In genomic region chr3:187256217-187256616, GRCh38 we compare ENCODE assay signal across 1 cellular context.
TF ChIP-seq lines count a peak whose summit lies in the region.

No MANE protein-coding gene starts in this region.

TF ChIP-seq in HepG2, 621 proteins besides CTCF, POLR2A, EP300 and RAD21:
- TF ChIP-seq IRF9 (CRISPR knock-in tag; IDR thresholded peaks at IDR 0.05; ENCODE audit: borderline replicate concordance) (no peak), PLRG1 (conservative IDR thresholded peaks at IDR 0.05) (no peak), CENPX (CRISPR knock-in tag; IDR thresholded peaks at IDR 0.05) (no peak), NCOA2 (CRISPR knock-in tag; IDR thresholded peaks at IDR 0.05) (no peak), FOXO4 (CRISPR knock-in tag; conservative IDR thresholded peaks at IDR 0.05) (no peak), SMAD9 (CRISPR knock-in tag; IDR thresholded peaks at IDR 0.05) (no peak), ZNF180 (CRISPR knock-in tag; IDR thresholded peaks at IDR 0.05; ENCODE audit: borderline replicate concordance, low read depth) (no peak), ZNF674 (CRISPR knock-in tag; IDR thresholded peaks at IDR 0.05; ENCODE audit: low read depth) (no peak), ZNF350 (CRISPR knock-in tag; IDR thresholded peaks at IDR 0.05; ENCODE audit: borderline replicate concordance, low read depth) (no peak), JDP2 (CRISPR knock-in tag; IDR thresholded peaks at IDR 0.05; ENCODE audit: borderline replicate concordance) (no peak), ZNF207 (IDR thresholded peaks at IDR 0.05; ENCODE audit: borderline replicate concordance) (no peak), TCF12 (IDR thresholded peaks at IDR 0.05) (no peak), TCF12 (CRISPR knock-in tag; IDR thresholded peaks at IDR 0.05) (no peak), KAT8 (CRISPR knock-in tag; IDR thresholded peaks at IDR 0.05) (no peak), ZBTB25 (CRISPR knock-in tag; IDR thresholded peaks at IDR 0.05) (no peak), KLF6 (CRISPR knock-in tag; IDR thresholded peaks at IDR 0.05) (no peak), ZSCAN12 (CRISPR knock-in tag; IDR thresholded peaks at IDR 0.05) (no peak), RFX1 (IDR thresholded peaks at IDR 0.05) (no peak), FOXK2 (IDR thresholded peaks at IDR 0.05) (no peak), ZNF468 (CRISPR knock-in tag; IDR thresholded peaks at IDR 0.05) (no peak)
